ENCODE assay signal across 2 cellular contexts in genomic region chr9:81588148-81588874, GRCh38.
TF ChIP-seq lines count a peak whose summit lies in the region.

No MANE protein-coding gene starts in this region.

TF ChIP-seq in SK-N-SH, 30 proteins besides CTCF, POLR2A, EP300 and RAD21 (continued from another document):
- TF ChIP-seq ZBTB33 (IDR thresholded peaks at IDR 0.05; ENCODE audit: borderline replicate concordance, low read depth): no peak

TF ChIP-seq in HepG2, 621 proteins besides CTCF, POLR2A, EP300 and RAD21 (continued from another document and continues in another):
- TF ChIP-seq SOX13 (IDR thresholded peaks at IDR 0.05) (peak; percentile 97), SOX13 (CRISPR knock-in tag; conservative IDR thresholded peaks at IDR 0.05 in 1 of 2, IDR thresholded peaks at IDR 0.05 in 1 of 2) (peak in 1 of 2 experiments; percentile 99; a peak in 2 of 4 replicates), DDIT3 (CRISPR knock-in tag; IDR thresholded peaks at IDR 0.05) (no peak; the same call in 1 of the 2 replicates), ZNF550 (CRISPR knock-in tag; IDR thresholded peaks at IDR 0.05; ENCODE audit: borderline replicate concordance) (no peak), TEF (CRISPR knock-in tag; IDR thresholded peaks at IDR 0.05) (no peak), MED13 (CRISPR knock-in tag; IDR thresholded peaks at IDR 0.05) (peak; percentile 82), ELF4 (CRISPR knock-in tag; IDR thresholded peaks at IDR 0.05; ENCODE audit: borderline replicate concordance) (peak; percentile 81; the same call in 1 of the 2 replicates), NFIC (IDR thresholded peaks at IDR 0.05; ENCODE audit: low read length) (peak; percentile 92), ZBTB25 (CRISPR knock-in tag; IDR thresholded peaks at IDR 0.05) (peak; percentile 72; the same call in 1 of the 2 replicates), TFE3 (CRISPR knock-in tag; IDR thresholded peaks at IDR 0.05) (peak; percentile 83), BATF2 (CRISPR knock-in tag; IDR thresholded peaks at IDR 0.05) (no peak), ZMAT3 (CRISPR knock-in tag; conservative IDR thresholded peaks at IDR 0.05) (0 out of 2 replicates have a peak, but pooled peaks have one; percentile 34), HMG20A (CRISPR knock-in tag; IDR thresholded peaks at IDR 0.05; ENCODE audit: borderline replicate concordance) (peak; percentile 99), ZNF281 (CRISPR knock-in tag; IDR thresholded peaks at IDR 0.05; ENCODE audit: borderline replicate concordance) (no peak), ZBTB20 (CRISPR knock-in tag; IDR thresholded peaks at IDR 0.05; ENCODE audit: borderline replicate concordance, low read depth) (peak; percentile 36; the same call in 1 of the 2 replicates), ZNF17 (CRISPR knock-in tag; IDR thresholded peaks at IDR 0.05) (no peak), ZNF574 (CRISPR knock-in tag; IDR thresholded peaks at IDR 0.05) (peak; percentile 73), ZBTB34 (CRISPR knock-in tag; IDR thresholded peaks at IDR 0.05) (0 out of 2 replicates have a peak, but pooled peaks have one; percentile 7), ZNF646 (CRISPR knock-in tag; IDR thresholded peaks at IDR 0.05) (0 out of 2 replicates have a peak, but pooled peaks have one; percentile 14), TEAD3 (CRISPR knock-in tag; optimal IDR thresholded peaks at IDR 0.05; ENCODE audit: borderline replicate concordance) (peak; percentile 96), PHF8 (CRISPR knock-in tag; IDR thresholded peaks at IDR 0.05) (peak; percentile 37; the same call in 1 of the 2 replicates), DNMT3B (CRISPR knock-in tag; conservative IDR thresholded peaks at IDR 0.05) (0 out of 2 replicates have a peak, but pooled peaks have one; percentile 36), TBL1XR1 (IDR thresholded peaks at IDR 0.05; ENCODE audit: borderline replicate concordance, low read length, partially characterized antibody) (peak; percentile 90), CCDC6 (CRISPR knock-in tag; IDR thresholded peaks at IDR 0.05) (0 out of 2 replicates have a peak, but pooled peaks have one; percentile 11), ZNF362 (CRISPR knock-in tag; IDR thresholded peaks at IDR 0.05; ENCODE audit: borderline replicate concordance) (peak; percentile 39; the same call in 1 of the 2 replicates), ELF3 (CRISPR knock-in tag; IDR thresholded peaks at IDR 0.05) (peak; percentile 89), IRF2 (CRISPR knock-in tag; IDR thresholded peaks at IDR 0.05) (peak; percentile 94), MED8 (CRISPR knock-in tag; IDR thresholded peaks at IDR 0.05; ENCODE audit: insufficient replicate concordance) (peak; percentile 61), YEATS4 (CRISPR knock-in tag; IDR thresholded peaks at IDR 0.05; ENCODE audit: borderline replicate concordance) (peak; percentile 77), FOXC1 (CRISPR knock-in tag; IDR thresholded peaks at IDR 0.05; ENCODE audit: borderline replicate concordance) (0 out of 2 replicates have a peak, but pooled peaks have one; percentile 37), ZNF839 (CRISPR knock-in tag; IDR thresholded peaks at IDR 0.05; ENCODE audit: borderline replicate concordance) (no peak), NR2F2 (IDR thresholded peaks at IDR 0.05; ENCODE audit: borderline replicate concordance, low read depth) (peak; percentile 98), TCF12 (IDR thresholded peaks at IDR 0.05) (no peak), TCF12 (CRISPR knock-in tag; IDR thresholded peaks at IDR 0.05) (0 out of 2 replicates have a peak, but pooled peaks have one; percentile 73), ZNF564 (CRISPR knock-in tag; IDR thresholded peaks at IDR 0.05) (no peak), LBX2 (CRISPR knock-in tag; IDR thresholded peaks at IDR 0.05; ENCODE audit: borderline replicate concordance) (no peak), DMAP1 (CRISPR knock-in tag; IDR thresholded peaks at IDR 0.05) (peak; percentile 88), EZH2 (conservative IDR thresholded peaks at IDR 0.05; ENCODE audit: low read depth, low read length) (no peak), NR2F1 (CRISPR knock-in tag; IDR thresholded peaks at IDR 0.05) (peak; percentile 99)
